20 cellular contexts compared by ENCODE assay signal in the genomic region with DNA sequence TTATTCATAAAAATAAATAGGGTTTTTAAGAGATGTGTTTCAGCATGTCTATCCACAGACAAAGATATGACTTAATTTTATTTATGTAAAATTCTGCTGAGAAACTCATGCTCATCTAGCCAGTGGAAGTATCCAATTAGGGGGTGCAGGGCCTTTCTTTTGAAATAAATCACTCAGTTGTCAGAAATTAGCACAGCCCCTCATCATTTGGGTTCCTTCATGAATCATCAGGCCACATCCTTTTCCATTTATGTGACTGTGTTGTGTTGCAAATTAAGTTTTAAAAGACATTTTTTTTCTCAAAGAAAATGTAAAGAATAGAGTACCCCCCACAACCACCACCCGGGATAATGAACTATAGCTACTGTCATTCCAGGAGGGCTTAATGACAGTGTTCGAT.
"Had no signal": no experiment of that assay in that cellular context is flagged by ENCODE, and none has a peak within 500 bp of the region (broad histone marks: within the 10 kb centered on the region; RNA-seq: fewer than 3 reads in every experiment).

No MANE protein-coding gene starts in this region.

- H3K4me1 ChIP-seq: breast epithelium, lower lobe of right lung had no signal

- H3K9me3 ChIP-seq: breast epithelium, esophagus squamous epithelium, left lung, lower lobe of right lung, tibial nerve had no signal

- H3K9me3 Mint-ChIP-seq: activated CD4-positive, alpha-beta T cell treated with anti-CD3 and anti-CD28 coated beads, Interleukin-2, amount 10 ng/mL, durations not matched to agents 7 days and 5 days; activated T-cell treated with anti-CD3 and anti-CD28 coated beads, Interleukin-2, amount 50 U/mL, for 4 hours; natural killer cell treated with Interleukin-12 subunit alpha and Interleukin-12 subunit beta and Interleukin-15 and Interleukin-18, amount 100 ng/mL, for 72 hours; stimulated activated naive B cell treated with anti-CD40 and anti-IgM and Interleukin-4, amounts not matched to agents 10 μg/mL and 1 μg/mL and 100 μg/mL, for 72 hours had no signal

- H3K27ac Mint-ChIP-seq: activated CD4-positive, alpha-beta T cell treated with anti-CD3 and anti-CD28 coated beads, Interleukin-2, amount 10 ng/mL, durations not matched to agents 7 days and 5 days; dendritic cell treated with granulocyte-macrophage colony-stimulating factor and Interleukin-4, amounts not matched to agents 40 ng/mL and 50 ng/mL, for 4 days; stimulated activated naive B cell treated with anti-CD40 and anti-IgM and Interleukin-4, amounts not matched to agents 10 μg/mL and 1 μg/mL and 100 μg/mL, for 72 hours; T-helper 17 cell had no signal

- ATAC-seq: T-helper 17 cell had no signal

- H3K4me3 Mint-ChIP-seq: activated CD4-positive, alpha-beta T cell treated with anti-CD3 and anti-CD28 coated beads, Interleukin-2, amount 10 ng/mL, durations not matched to agents 7 days and 5 days; activated T-cell treated with anti-CD3 and anti-CD28 coated beads, Interleukin-2, amount 50 U/mL, for 4 hours; dendritic cell treated with granulocyte-macrophage colony-stimulating factor and Interleukin-4, amounts not matched to agents 40 ng/mL and 50 ng/mL, for 4 days; stimulated activated naive B cell treated with anti-CD40 and anti-IgM and Interleukin-4, amounts not matched to agents 10 μg/mL and 1 μg/mL and 100 μg/mL, for 72 hours; T-helper 17 cell had no signal

- H3K4me3 ChIP-seq: breast epithelium, esophagus squamous epithelium, left lung, lower lobe of right lung, tibial nerve had no signal

- H3K36me3 Mint-ChIP-seq: natural killer cell treated with Interleukin-12 subunit alpha and Interleukin-12 subunit beta and Interleukin-15 and Interleukin-18, amount 100 ng/mL, for 72 hours; stimulated activated naive B cell treated with anti-CD40 and anti-IgM and Interleukin-4, amounts not matched to agents 10 μg/mL and 1 μg/mL and 100 μg/mL, for 72 hours had no signal

- H3K36me3 ChIP-seq: breast epithelium, esophagus squamous epithelium, left lung, lower lobe of right lung, tibial nerve, WERI-Rb-1 had no signal

- H3K27ac ChIP-seq: breast epithelium, esophagus squamous epithelium, left lung, lower lobe of right lung, tibial nerve, WERI-Rb-1 had no signal

- H3K27me3 ChIP-seq: breast epithelium, esophagus squamous epithelium, left lung, tibial nerve had no signal

- DNase-seq: activated effector memory CD4-positive, alpha-beta T cell treated with Interleukin-2 at 50 U/mL for 16 hours; activated naive CD4-positive, alpha-beta T cell treated with Interleukin-2 at 50 U/mL for 16 hours; activated T-cell treated with anti-CD3 and anti-CD28 coated beads, Interleukin-2, amount 50 U/mL, for 4 hours; amygdala; central memory CD4-positive, alpha-beta T cell; effector CD4-positive, alpha-beta T cell; esophagus squamous epithelium; lower lobe of right lung; right cardiac atrium; SW 1271; T-helper 17 cell; T1000; WERI-Rb-1 had no signal
